21 cellular contexts compared by ENCODE assay signal in genomic region chr10:22717728-22718127, GRCh38.
"Had no signal": no experiment of that assay in that cellular context is flagged by ENCODE, and none has a peak within 500 bp of the region (broad histone marks: within the 10 kb centered on the region; RNA-seq: fewer than 3 reads in every experiment).

No MANE protein-coding gene starts in this region.

- H3K27me3 Mint-ChIP-seq: effector memory CD8-positive, alpha-beta T cell had no signal

- H3K27ac Mint-ChIP-seq: dendritic cell treated with granulocyte-macrophage colony-stimulating factor and Interleukin-4, amounts not matched to agents 40 ng/mL and 50 ng/mL, for 4 days; effector memory CD8-positive, alpha-beta T cell; endodermal cell; mesothelial cell of epicardium had no signal

- H3K4me3 Mint-ChIP-seq: dendritic cell treated with granulocyte-macrophage colony-stimulating factor and Interleukin-4, amounts not matched to agents 40 ng/mL and 50 ng/mL, for 4 days; effector memory CD8-positive, alpha-beta T cell; endodermal cell; mesothelial cell of epicardium had no signal

- H3K9me3 Mint-ChIP-seq: dendritic cell treated with granulocyte-macrophage colony-stimulating factor and Interleukin-4, amounts not matched to agents 40 ng/mL and 50 ng/mL, for 4 days; effector memory CD8-positive, alpha-beta T cell; endodermal cell; mesothelial cell of epicardium had no signal

- H3K9me3 ChIP-seq: colonic mucosa, esophagus squamous epithelium, gastrocnemius medialis, heart right ventricle, left lung, lower lobe of right lung had no signal

- H3K36me3 ChIP-seq: colonic mucosa, esophagus squamous epithelium, gastrocnemius medialis, heart right ventricle, left lung, lower lobe of right lung had no signal

- H3K4me3 ChIP-seq: colonic mucosa, esophagus squamous epithelium, gastrocnemius medialis, heart right ventricle, left lung, lower lobe of right lung had no signal

- ATAC-seq: effector memory CD8-positive, alpha-beta T cell; esophagus mucosa; gastrocnemius medialis; heart right ventricle; left cardiac atrium; left lung; left ventricle myocardium superior; lower lobe of right lung had no signal

- DNase-seq: colonic mucosa; cortex of kidney; effector CD8-positive, alpha-beta T cell; effector memory CD8-positive, alpha-beta T cell; endodermal cell; esophagus squamous epithelium; foreskin fibroblast; foreskin melanocyte; gastrocnemius medialis; glutamatergic neuron; head of caudate nucleus; heart right ventricle; hippocampal formation; left cardiac atrium; left lung; left ventricle myocardium superior; lower lobe of right lung; mesenchymal stem cell had no signal

- H3K36me3 Mint-ChIP-seq: mesothelial cell of epicardium had no signal
